In the genomic region with DNA sequence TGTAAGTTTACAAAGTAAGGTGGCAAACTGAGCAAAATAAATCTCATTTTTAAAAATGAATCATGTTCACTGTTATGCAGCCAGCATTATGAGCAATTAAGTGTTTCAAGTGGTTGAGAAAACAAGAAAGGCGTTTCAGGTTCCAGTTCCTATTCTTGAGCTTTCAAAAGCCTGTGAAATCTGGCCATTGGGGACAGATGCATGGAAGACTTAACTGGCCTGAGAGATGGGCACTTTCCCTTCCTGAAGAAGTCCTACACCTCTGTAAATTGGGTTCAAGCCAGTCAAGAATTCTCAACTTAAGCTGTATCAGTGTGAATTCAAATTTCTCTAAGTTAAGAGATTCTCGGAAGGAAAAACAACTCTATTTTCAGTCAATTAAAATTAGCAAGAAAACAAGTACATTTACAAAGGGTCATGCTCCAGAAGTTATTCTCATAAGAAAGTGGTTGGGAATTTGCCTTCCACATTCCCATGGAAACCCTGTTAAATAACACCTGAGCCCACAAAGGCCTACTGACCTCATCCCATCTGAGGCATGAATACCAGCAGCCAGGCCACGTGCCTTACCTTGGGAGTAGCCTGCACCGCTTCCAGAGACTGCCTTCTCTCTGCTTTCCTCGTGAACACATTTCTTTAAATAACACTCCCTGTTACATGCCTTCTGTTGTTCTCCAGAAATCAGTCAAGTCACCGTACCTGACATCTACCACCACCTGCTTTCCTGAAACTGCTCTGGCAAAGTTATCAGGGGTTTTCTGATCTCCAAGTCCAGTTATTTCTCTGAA, we compare ENCODE assay signal across 9 cellular contexts. TPM values are rescaled to one million over a fixed set of nuclear protein-coding genes. Genes with fewer than 3 reads are reported as not detected.
DNase-seq lines count a peak whose midpoint lies in the region; ATAC-seq, FAIRE-seq and TF ChIP-seq lines count a peak whose summit lies in the region.
"Had no signal": no experiment of that assay in that cellular context is flagged by ENCODE, and none has a peak within 500 bp of the region (broad histone marks: within the 10 kb centered on the region; RNA-seq: fewer than 3 reads in every experiment).

No MANE protein-coding gene starts in this region.

- CTCF ChIA-PET in WTC11 (lab: Charles Lee), result interaction anchor here (0.7 kb wide), 1 partner anchor 20 kb away, joined by 4 read pairs; a partner anchor contains a TSS

- intact Hi-C loops in CD14-positive monocyte (cut with micrococcal nuclease) (no loop called here), prostate gland (cut with DNase I) (no loop called here)

- H3K4me1 ChIP-seq in prostate gland (replicated peaks), result no peaks in the 10 kb centered on the region

- H3K36me3 Mint-ChIP-seq in CD14-positive monocyte, result peaks cover 2 to 3% of the 10 kb centered on the region in 2 donors
- no peaks in the 10 kb centered on the region for H3K36me3 Mint-ChIP-seq in WTC11

- 67% methylated on average over 6 of the region's 6 CpGs for WGBS in prostate gland

- H3K4me3 ChIP-seq in retinal pigment epithelial cell (ENCODE audit: low read length) (no peak overlapping the region), prostate gland (no peak overlapping the region)

- no peak for TF ChIP-seq CTCF in CD14-positive monocyte (IDR thresholded peaks at IDR 0.05)
- no peak for TF ChIP-seq CTCF in WTC11 (IDR thresholded peaks at IDR 0.05)
- TF ChIP-seq CTCF in retinal pigment epithelial cell (conservative IDR thresholded peaks at IDR 0.05; ENCODE audit: low read depth, low read length), result no peak
- TF ChIP-seq CTCF in prostate gland (IDR thresholded peaks at IDR 0.05), result no peak

- H3K27me3 ChIP-seq in prostate gland (replicated peaks; ENCODE audit: insufficient read depth), result no peaks in the 10 kb centered on the region

- H3K27me3 Mint-ChIP-seq in CD14-positive monocyte (ENCODE audit: low read depth in 3 of 3) (no peaks in the 10 kb centered on the region), WTC11 (ENCODE audit: low read depth) (no peaks in the 10 kb centered on the region; the same call in 1 of the 2 replicates)

- ATAC-seq in GM19043 (IDR thresholded peaks at IDR 0.05; ENCODE audit: low read depth, unreplicated experiment) (peak; percentile 71), HG03108 (IDR thresholded peaks at IDR 0.05; ENCODE audit: unreplicated experiment) (peak; percentile 78), WTC11 (peak; percentile 92)

- H3K4me3 Mint-ChIP-seq in CD14-positive monocyte (peak overlapping the region in 1 of 2 donors; percentile 39), WTC11 (no peak overlapping the region)

- TF ChIP-seq POLR2A in prostate gland (IDR thresholded peaks at IDR 0.05), result no peak

- H3K27ac Mint-ChIP-seq in CD14-positive monocyte, result peak overlapping the region; percentile 90 to 94 (median 93)
- peak overlapping the region; percentile 10; the same call in 1 of the 2 replicates for H3K27ac Mint-ChIP-seq in WTC11

- no peak for FAIRE-seq in frontal cortex (lab: Jason Lieb, UNC)
- FAIRE-seq: G401.6 had no signal

- POLR2A ChIA-PET in WTC11 (lab: Charles Lee), result no interaction called here

- H3K9me3 Mint-ChIP-seq in CD14-positive monocyte, result peaks cover 0 to 4% (median 0%) of the 10 kb centered on the region in 7 donors
- no peaks in the 10 kb centered on the region for H3K9me3 Mint-ChIP-seq in WTC11

- H3K27ac ChIP-seq in prostate gland, result no peak overlapping the region

- peaks cover 73% of the 10 kb centered on the region for H3K4me1 Mint-ChIP-seq in CD14-positive monocyte
- peaks cover 9% of the 10 kb centered on the region for H3K4me1 Mint-ChIP-seq in WTC11

- DNase-seq in CD14-positive monocyte (ENCODE audit: low spot score) (no peak), WTC11 (ENCODE audit: low spot score) (peak; percentile 30), retinal pigment epithelial cell (ENCODE audit: low read depth) (peak; percentile 59), frontal cortex (ENCODE audit: low spot score in 2 of 2) (no peak), OCI-M1 (lab: John Stamatoyannopoulos, UW) (no peak), prostate gland (ENCODE audit: low spot score) (no peak)

- H3K9me3 ChIP-seq in prostate gland, result no peaks in the 10 kb centered on the region

- H3K36me3 ChIP-seq in prostate gland, result no peaks in the 10 kb centered on the region

TF ChIP-seq in WTC11, 78 proteins besides CTCF, POLR2A, EP300 and RAD21:
- TF ChIP-seq, protein P1, sequence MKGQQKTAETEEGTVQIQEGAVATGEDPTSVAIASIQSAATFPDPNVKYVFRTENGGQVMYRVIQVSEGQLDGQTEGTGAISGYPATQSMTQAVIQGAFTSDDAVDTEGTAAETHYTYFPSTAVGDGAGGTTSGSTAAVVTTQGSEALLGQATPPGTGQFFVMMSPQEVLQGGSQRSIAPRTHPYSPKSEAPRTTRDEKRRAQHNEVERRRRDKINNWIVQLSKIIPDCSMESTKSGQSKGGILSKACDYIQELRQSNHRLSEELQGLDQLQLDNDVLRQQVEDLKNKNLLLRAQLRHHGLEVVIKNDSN (CRISPR knock-in tag; IDR thresholded peaks at IDR 0.05), result peak; percentile 50; the same call in 1 of the 2 replicates
- TF ChIP-seq, protein P2, sequence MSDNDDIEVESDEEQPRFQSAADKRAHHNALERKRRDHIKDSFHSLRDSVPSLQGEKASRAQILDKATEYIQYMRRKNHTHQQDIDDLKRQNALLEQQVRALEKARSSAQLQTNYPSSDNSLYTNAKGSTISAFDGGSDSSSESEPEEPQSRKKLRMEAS (CRISPR knock-in tag; IDR thresholded peaks at IDR 0.05), result peak; percentile 64
- TF ChIP-seq ZNF232 (CRISPR knock-in tag; IDR thresholded peaks at IDR 0.05), result no peak

RNA-seq across cellular contexts. Expression of a gene that starts 19.4 kb away (rescaled TPM):
- polyA plus RNA-seq in CD14-positive monocyte, result 10 to 100 TPM in 1 of 2 donors, 1 to 10 TPM in 1; 9.6 to 11.1 TPM
- total RNA-seq in WTC11 (2021), result 1.6 to 1.9 TPM (median 1.7 TPM) in 3 replicates
- total RNA-seq in frontal cortex, result 18.3 TPM
- 10 to 100 TPM; 65.7 to 98.4 TPM for total RNA-seq in prostate gland

RNA-seq across cellular contexts. Expression of a gene that starts 49.5 kb away (rescaled TPM):
- 1 to 10 TPM; 3.9 to 6.1 TPM for polyA plus RNA-seq in CD14-positive monocyte
- total RNA-seq in WTC11 (2021), result 9.8 to 12.1 TPM (median 11.8 TPM) in 3 replicates
- total RNA-seq in frontal cortex, result 6.1 TPM
- total RNA-seq in prostate gland, result 10 to 100 TPM; 15.4 to 27.6 TPM

Comparison
In these comparisons a context has a peak if more than half of its experiments do, and no peak if none do; other contexts are left out.
1. DNase-seq: peak in WTC11 (single experiment) and retinal pigment epithelial cell (single experiment); none in CD14-positive monocyte (single experiment), frontal cortex (0 of 2), OCI-M1 (single experiment) and prostate gland (single experiment).
2. Peak in every context shown above with its lines, with median percentiles within 50 percentile points of each other: ATAC-seq.